Comparison of ENCODE assay signal across 8 cellular contexts in genomic region chr12:95117178-95117599, GRCh38. TPM values are rescaled to one million over a fixed set of nuclear protein-coding genes. Genes with fewer than 3 reads are reported as not detected.
A peak's percentile ranks its signal among the peaks of the same experiment; 100 is the strongest.
DNase-seq lines count a peak whose midpoint lies in the region; ATAC-seq and TF ChIP-seq lines count a peak whose summit lies in the region.

No MANE protein-coding gene starts in this region.

- no peak overlapping the region for H3K9ac ChIP-seq in HUES6 (ENCODE audit: low read length)
- H3K9ac ChIP-seq in OCI-LY1 (ENCODE audit: low read length): no peak overlapping the region

- H3K9me2 ChIP-seq in OCI-LY1 (ENCODE audit: low read depth, low read length): no peaks in the 10 kb centered on the region

- no peaks in the 10 kb centered on the region for H3K79me2 ChIP-seq in OCI-LY1 (ENCODE audit: insufficient read depth, low read length)

- peaks cover 32% of the 10 kb centered on the region for H3K4me1 ChIP-seq in HUES6 (ENCODE audit: control insufficient read depth, insufficient read depth, low read length)
- H3K4me1 ChIP-seq in OCI-LY1 (ENCODE audit: insufficient read depth, low read length, severe bottlenecking): no peaks in the 10 kb centered on the region
- H3K4me1 ChIP-seq in esophagus muscularis mucosa: peaks cover 26 to 42% (median 40%) of the 10 kb centered on the region in 4 donors
- peaks cover 27% of the 10 kb centered on the region for H3K4me1 ChIP-seq in suprapubic skin

- peaks cover 0 to 4% of the 10 kb centered on the region in 2 donors for H3K4me1 Mint-ChIP-seq in natural killer cell treated with Interleukin-12 subunit alpha and Interleukin-12 subunit beta and Interleukin-15 and Interleukin-18, amount 100 ng/mL, for 72 hours (ENCODE audit: low read depth in 2 of 2)

- H3K4me2 ChIP-seq in OCI-LY1 (ENCODE audit: low read length): no peak overlapping the region

- ATAC-seq in GM19397 (IDR thresholded peaks at IDR 0.05; ENCODE audit: unreplicated experiment): peak; percentile 64
- ATAC-seq in natural killer cell treated with Interleukin-12 subunit alpha and Interleukin-12 subunit beta and Interleukin-15 and Interleukin-18, amount 100 ng/mL, for 72 hours: peak; percentile 48 to 50

- no peaks in the 10 kb centered on the region for H4K20me1 ChIP-seq in OCI-LY1 (ENCODE audit: insufficient read depth, low read length)

- H3K27me3 ChIP-seq in HUES6 (ENCODE audit: control insufficient read depth, insufficient read depth, low read length) (no peaks in the 10 kb centered on the region), OCI-LY1 (ENCODE audit: insufficient read depth, low read length) (no peaks in the 10 kb centered on the region), esophagus muscularis mucosa (no peaks in the 10 kb centered on the region), suprapubic skin (no peaks in the 10 kb centered on the region)

- DNase-seq in COLO829 (ENCODE audit: low spot score) (peak; percentile 66), activated T-cell treated with anti-CD3 and anti-CD28 coated beads for 4 hours (peak; percentile 59), esophagus muscularis mucosa (ENCODE audit: extremely low spot score) (no peak), suprapubic skin (ENCODE audit: low spot score in 2 of 2) (no peak)
- no peak for DNase-seq in natural killer cell treated with Interleukin-12 subunit alpha and Interleukin-12 subunit beta and Interleukin-15 and Interleukin-18, amount 100 ng/mL, for 72 hours (ENCODE audit: low spot score)

- peak; percentile 74 for TF ChIP-seq CTCF in OCI-LY1 (IDR thresholded peaks at IDR 0.05; ENCODE audit: low read length)
- TF ChIP-seq CTCF in esophagus muscularis mucosa (IDR thresholded peaks at IDR 0.05): peak; percentile 70 to 80 (median 80)
- peak; percentile 43 to 81 for TF ChIP-seq CTCF in suprapubic skin (IDR thresholded peaks at IDR 0.05)

- H3K27me3 Mint-ChIP-seq in natural killer cell treated with Interleukin-12 subunit alpha and Interleukin-12 subunit beta and Interleukin-15 and Interleukin-18, amount 100 ng/mL, for 72 hours: no peaks in the 10 kb centered on the region

- 64% methylated on average over 2 of the region's 2 CpGs for WGBS in esophagus muscularis mucosa
- 25% methylated on average over 2 of the region's 2 CpGs for WGBS in suprapubic skin

- no peaks in the 10 kb centered on the region for H3F3A ChIP-seq in OCI-LY1 (ENCODE audit: insufficient read depth, low read length)

- H3K27ac Mint-ChIP-seq in natural killer cell treated with Interleukin-12 subunit alpha and Interleukin-12 subunit beta and Interleukin-15 and Interleukin-18, amount 100 ng/mL, for 72 hours: no peak overlapping the region

- no peak overlapping the region for H2AFZ ChIP-seq in OCI-LY1 (ENCODE audit: low read length)

- H3K36me3 ChIP-seq in HUES6 (ENCODE audit: control insufficient read depth, insufficient read depth, low read length) (peaks cover 16% of the 10 kb centered on the region), OCI-LY1 (ENCODE audit: insufficient read depth, low read length) (no peaks in the 10 kb centered on the region), esophagus muscularis mucosa (peaks cover 0 to 13% (median 11%) of the 10 kb centered on the region in 4 donors), suprapubic skin (peaks cover 9% of the 10 kb centered on the region)

- H3K9me3 Mint-ChIP-seq in natural killer cell treated with Interleukin-12 subunit alpha and Interleukin-12 subunit beta and Interleukin-15 and Interleukin-18, amount 100 ng/mL, for 72 hours: no peaks in the 10 kb centered on the region

- H3K4me3 ChIP-seq in HUES6 (ENCODE audit: low read depth, low read length): no peak overlapping the region
- H3K4me3 ChIP-seq in OCI-LY1 (ENCODE audit: low read depth, low read length, poor library complexity, severe bottlenecking): no peak overlapping the region
- H3K4me3 ChIP-seq in esophagus muscularis mucosa: no peak overlapping the region
- H3K4me3 ChIP-seq in suprapubic skin: no peak overlapping the region

- H3K9me3 ChIP-seq in HUES6 (ENCODE audit: control insufficient read depth, insufficient read depth, low read depth, low read length): no peaks in the 10 kb centered on the region
- no peaks in the 10 kb centered on the region for H3K9me3 ChIP-seq in OCI-LY1 (ENCODE audit: low read length)
- no peaks in the 10 kb centered on the region for H3K9me3 ChIP-seq in esophagus muscularis mucosa
- no peaks in the 10 kb centered on the region for H3K9me3 ChIP-seq in suprapubic skin

- intact Hi-C loops in esophagus muscularis mucosa (cut with DNase I): loop anchor here (2.0 to 5.0 kb wide), 4 partner anchors 44 to 418 kb away; partner anchors contain the start of genes FGD6, NR2C1 and VEZT

- no peak overlapping the region for H3K4me3 Mint-ChIP-seq in natural killer cell treated with Interleukin-12 subunit alpha and Interleukin-12 subunit beta and Interleukin-15 and Interleukin-18, amount 100 ng/mL, for 72 hours

- TF ChIP-seq POLR2A in esophagus muscularis mucosa (IDR thresholded peaks at IDR 0.05; ENCODE audit: low read depth): no peak
- TF ChIP-seq POLR2A in suprapubic skin (IDR thresholded peaks at IDR 0.05): no peak

- no peaks in the 10 kb centered on the region for H3K36me3 Mint-ChIP-seq in natural killer cell treated with Interleukin-12 subunit alpha and Interleukin-12 subunit beta and Interleukin-15 and Interleukin-18, amount 100 ng/mL, for 72 hours

- H3K27ac ChIP-seq in HUES6 (ENCODE audit: low read depth, low read length): peak overlapping the region; percentile 16; the same call in 1 of the 2 replicates
- no peak overlapping the region for H3K27ac ChIP-seq in OCI-LY1 (ENCODE audit: low read depth, low read length, poor library complexity, severe bottlenecking)
- peak overlapping the region; percentile 56 to 74 (median 68) for H3K27ac ChIP-seq in esophagus muscularis mucosa (replicated peaks in 1 of 4)
- no peak overlapping the region for H3K27ac ChIP-seq in suprapubic skin

- TF ChIP-seq EP300 in esophagus muscularis mucosa (IDR thresholded peaks at IDR 0.05) (no peak), suprapubic skin (IDR thresholded peaks at IDR 0.05) (no peak)

RNA-seq across cellular contexts. Expression of gene NR2C1, which starts 43.8 kb away (rescaled TPM):
- total RNA-seq in esophagus muscularis mucosa: 10 to 100 TPM; 31.5 to 57.3 (median 40.4) TPM
- 10 to 100 TPM; 27.0 to 52.8 TPM for total RNA-seq in natural killer cell treated with Interleukin-12 subunit alpha and Interleukin-12 subunit beta and Interleukin-15 and Interleukin-18, amount 100 ng/mL, for 72 hours
- total RNA-seq in suprapubic skin: 10 to 100 TPM; 24.1 to 81.1 (median 29.4) TPM

Comparison
In these comparisons a context has a peak if more than half of its experiments do, and no peak if none do; other contexts are left out.
1. DNase-seq: peak in COLO829 (single experiment) and activated T-cell treated with anti-CD3 and anti-CD28 coated beads for 4 hours (single experiment); none in esophagus muscularis mucosa (single experiment), natural killer cell treated with Interleukin-12 subunit alpha and Interleukin-12 subunit beta and Interleukin-15 and Interleukin-18, amount 100 ng/mL, for 72 hours (single experiment) and suprapubic skin (0 of 2).
2. H3K27ac ChIP-seq: peak in HUES6 (single experiment) and esophagus muscularis mucosa (4 of 4); none in OCI-LY1 (single experiment) and suprapubic skin (single experiment).
3. Peak in every context shown above with its lines, with median percentiles within 50 percentile points of each other: CTCF ChIP-seq.